Comparison of ENCODE assay signal across 1 cellular context in the genomic region with DNA sequence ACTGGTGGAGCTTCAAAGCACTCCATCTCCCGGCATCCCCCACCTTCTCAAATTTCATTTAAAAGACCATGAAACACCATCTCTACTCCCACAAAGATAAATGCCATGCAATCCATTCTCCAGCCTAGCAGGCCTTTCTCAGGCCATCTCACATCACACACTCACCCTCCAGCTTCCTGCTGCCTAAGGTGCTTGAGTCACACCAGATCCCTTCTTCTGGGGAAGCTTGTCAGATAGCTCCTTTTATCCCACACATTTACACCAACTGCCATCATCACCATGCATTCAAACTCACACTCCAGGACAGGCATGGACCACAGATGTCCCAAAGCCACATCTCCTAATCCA.
TF ChIP-seq lines count a peak whose summit lies in the region.

No MANE protein-coding gene starts in this region.

TF ChIP-seq in H1, 55 proteins besides CTCF, POLR2A, EP300 and RAD21 (continued from another document):
- TF ChIP-seq, protein P1, sequence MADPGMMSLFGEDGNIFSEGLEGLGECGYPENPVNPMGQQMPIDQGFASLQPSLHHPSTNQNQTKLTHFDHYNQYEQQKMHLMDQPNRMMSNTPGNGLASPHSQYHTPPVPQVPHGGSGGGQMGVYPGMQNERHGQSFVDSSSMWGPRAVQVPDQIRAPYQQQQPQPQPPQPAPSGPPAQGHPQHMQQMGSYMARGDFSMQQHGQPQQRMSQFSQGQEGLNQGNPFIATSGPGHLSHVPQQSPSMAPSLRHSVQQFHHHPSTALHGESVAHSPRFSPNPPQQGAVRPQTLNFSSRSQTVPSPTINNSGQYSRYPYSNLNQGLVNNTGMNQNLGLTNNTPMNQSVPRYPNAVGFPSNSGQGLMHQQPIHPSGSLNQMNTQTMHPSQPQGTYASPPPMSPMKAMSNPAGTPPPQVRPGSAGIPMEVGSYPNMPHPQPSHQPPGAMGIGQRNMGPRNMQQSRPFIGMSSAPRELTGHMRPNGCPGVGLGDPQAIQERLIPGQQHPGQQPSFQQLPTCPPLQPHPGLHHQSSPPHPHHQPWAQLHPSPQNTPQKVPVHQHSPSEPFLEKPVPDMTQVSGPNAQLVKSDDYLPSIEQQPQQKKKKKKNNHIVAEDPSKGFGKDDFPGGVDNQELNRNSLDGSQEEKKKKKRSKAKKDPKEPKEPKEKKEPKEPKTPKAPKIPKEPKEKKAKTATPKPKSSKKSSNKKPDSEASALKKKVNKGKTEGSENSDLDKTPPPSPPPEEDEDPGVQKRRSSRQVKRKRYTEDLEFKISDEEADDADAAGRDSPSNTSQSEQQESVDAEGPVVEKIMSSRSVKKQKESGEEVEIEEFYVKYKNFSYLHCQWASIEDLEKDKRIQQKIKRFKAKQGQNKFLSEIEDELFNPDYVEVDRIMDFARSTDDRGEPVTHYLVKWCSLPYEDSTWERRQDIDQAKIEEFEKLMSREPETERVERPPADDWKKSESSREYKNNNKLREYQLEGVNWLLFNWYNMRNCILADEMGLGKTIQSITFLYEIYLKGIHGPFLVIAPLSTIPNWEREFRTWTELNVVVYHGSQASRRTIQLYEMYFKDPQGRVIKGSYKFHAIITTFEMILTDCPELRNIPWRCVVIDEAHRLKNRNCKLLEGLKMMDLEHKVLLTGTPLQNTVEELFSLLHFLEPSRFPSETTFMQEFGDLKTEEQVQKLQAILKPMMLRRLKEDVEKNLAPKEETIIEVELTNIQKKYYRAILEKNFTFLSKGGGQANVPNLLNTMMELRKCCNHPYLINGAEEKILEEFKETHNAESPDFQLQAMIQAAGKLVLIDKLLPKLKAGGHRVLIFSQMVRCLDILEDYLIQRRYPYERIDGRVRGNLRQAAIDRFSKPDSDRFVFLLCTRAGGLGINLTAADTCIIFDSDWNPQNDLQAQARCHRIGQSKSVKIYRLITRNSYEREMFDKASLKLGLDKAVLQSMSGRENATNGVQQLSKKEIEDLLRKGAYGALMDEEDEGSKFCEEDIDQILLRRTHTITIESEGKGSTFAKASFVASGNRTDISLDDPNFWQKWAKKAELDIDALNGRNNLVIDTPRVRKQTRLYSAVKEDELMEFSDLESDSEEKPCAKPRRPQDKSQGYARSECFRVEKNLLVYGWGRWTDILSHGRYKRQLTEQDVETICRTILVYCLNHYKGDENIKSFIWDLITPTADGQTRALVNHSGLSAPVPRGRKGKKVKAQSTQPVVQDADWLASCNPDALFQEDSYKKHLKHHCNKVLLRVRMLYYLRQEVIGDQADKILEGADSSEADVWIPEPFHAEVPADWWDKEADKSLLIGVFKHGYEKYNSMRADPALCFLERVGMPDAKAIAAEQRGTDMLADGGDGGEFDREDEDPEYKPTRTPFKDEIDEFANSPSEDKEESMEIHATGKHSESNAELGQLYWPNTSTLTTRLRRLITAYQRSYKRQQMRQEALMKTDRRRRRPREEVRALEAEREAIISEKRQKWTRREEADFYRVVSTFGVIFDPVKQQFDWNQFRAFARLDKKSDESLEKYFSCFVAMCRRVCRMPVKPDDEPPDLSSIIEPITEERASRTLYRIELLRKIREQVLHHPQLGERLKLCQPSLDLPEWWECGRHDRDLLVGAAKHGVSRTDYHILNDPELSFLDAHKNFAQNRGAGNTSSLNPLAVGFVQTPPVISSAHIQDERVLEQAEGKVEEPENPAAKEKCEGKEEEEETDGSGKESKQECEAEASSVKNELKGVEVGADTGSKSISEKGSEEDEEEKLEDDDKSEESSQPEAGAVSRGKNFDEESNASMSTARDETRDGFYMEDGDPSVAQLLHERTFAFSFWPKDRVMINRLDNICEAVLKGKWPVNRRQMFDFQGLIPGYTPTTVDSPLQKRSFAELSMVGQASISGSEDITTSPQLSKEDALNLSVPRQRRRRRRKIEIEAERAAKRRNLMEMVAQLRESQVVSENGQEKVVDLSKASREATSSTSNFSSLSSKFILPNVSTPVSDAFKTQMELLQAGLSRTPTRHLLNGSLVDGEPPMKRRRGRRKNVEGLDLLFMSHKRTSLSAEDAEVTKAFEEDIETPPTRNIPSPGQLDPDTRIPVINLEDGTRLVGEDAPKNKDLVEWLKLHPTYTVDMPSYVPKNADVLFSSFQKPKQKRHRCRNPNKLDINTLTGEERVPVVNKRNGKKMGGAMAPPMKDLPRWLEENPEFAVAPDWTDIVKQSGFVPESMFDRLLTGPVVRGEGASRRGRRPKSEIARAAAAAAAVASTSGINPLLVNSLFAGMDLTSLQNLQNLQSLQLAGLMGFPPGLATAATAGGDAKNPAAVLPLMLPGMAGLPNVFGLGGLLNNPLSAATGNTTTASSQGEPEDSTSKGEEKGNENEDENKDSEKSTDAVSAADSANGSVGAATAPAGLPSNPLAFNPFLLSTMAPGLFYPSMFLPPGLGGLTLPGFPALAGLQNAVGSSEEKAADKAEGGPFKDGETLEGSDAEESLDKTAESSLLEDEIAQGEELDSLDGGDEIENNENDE (IDR thresholded peaks at IDR 0.05; ENCODE audit: insufficient replicate concordance, low read length), result no peak
- TF ChIP-seq TEAD4 (IDR thresholded peaks at IDR 0.05; ENCODE audit: low read depth, low read length) (no peak), POU5F1 (IDR thresholded peaks at IDR 0.05; ENCODE audit: low read depth, low read length) (no peak), SRF (IDR thresholded peaks at IDR 0.05; ENCODE audit: low read depth, low read length) (no peak), KDM1A (IDR thresholded peaks at IDR 0.05; ENCODE audit: borderline replicate concordance, low read length) (no peak), BCL11A (IDR thresholded peaks at IDR 0.05; ENCODE audit: low read depth in 2 of 2, low read length in 2 of 2) (no peak)
- TF ChIP-seq, protein P2, sequence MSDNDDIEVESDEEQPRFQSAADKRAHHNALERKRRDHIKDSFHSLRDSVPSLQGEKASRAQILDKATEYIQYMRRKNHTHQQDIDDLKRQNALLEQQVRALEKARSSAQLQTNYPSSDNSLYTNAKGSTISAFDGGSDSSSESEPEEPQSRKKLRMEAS (IDR thresholded peaks at IDR 0.05), result no peak
- TF ChIP-seq, protein P3, sequence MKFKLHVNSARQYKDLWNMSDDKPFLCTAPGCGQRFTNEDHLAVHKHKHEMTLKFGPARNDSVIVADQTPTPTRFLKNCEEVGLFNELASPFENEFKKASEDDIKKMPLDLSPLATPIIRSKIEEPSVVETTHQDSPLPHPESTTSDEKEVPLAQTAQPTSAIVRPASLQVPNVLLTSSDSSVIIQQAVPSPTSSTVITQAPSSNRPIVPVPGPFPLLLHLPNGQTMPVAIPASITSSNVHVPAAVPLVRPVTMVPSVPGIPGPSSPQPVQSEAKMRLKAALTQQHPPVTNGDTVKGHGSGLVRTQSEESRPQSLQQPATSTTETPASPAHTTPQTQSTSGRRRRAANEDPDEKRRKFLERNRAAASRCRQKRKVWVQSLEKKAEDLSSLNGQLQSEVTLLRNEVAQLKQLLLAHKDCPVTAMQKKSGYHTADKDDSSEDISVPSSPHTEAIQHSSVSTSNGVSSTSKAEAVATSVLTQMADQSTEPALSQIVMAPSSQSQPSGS (IDR thresholded peaks at IDR 0.05; ENCODE audit: low read length), result no peak
